ENCODE assay signal across 1 cellular context in the genomic region with DNA sequence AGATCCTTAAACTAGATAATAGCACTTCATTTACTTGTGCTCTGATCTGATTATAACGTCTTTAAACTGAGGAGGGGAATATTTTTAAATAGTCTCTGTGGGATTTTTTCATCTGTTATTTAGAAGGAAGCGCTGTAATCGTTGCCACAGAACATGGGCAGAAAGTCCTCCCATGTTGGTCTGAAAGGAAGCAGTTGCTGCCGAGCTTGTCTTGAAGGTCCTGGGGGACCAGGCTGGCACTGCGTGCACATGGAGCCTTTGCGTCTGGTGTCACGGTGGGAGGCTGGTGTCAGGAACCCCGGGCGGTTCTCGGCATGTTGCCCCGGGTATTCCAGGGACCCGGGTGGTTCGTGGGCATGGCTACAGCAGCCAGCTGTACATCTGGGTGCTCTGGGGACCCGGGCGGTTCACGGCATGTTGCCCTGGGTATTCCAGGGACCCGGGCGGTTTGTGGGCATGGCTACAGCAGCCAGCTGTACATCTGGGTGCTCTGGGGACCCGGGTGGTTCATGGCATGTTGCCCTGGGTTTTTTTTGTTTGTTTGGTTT.
TF ChIP-seq lines count a peak whose summit lies in the region.

No MANE protein-coding gene starts in this region.

TF ChIP-seq in K562, 482 proteins besides CTCF, POLR2A, EP300 and RAD21:
- TF ChIP-seq RBFOX2 (IDR thresholded peaks at IDR 0.05; ENCODE audit: low read depth, low read length) = peak; percentile 53
- TF ChIP-seq, protein P1, sequence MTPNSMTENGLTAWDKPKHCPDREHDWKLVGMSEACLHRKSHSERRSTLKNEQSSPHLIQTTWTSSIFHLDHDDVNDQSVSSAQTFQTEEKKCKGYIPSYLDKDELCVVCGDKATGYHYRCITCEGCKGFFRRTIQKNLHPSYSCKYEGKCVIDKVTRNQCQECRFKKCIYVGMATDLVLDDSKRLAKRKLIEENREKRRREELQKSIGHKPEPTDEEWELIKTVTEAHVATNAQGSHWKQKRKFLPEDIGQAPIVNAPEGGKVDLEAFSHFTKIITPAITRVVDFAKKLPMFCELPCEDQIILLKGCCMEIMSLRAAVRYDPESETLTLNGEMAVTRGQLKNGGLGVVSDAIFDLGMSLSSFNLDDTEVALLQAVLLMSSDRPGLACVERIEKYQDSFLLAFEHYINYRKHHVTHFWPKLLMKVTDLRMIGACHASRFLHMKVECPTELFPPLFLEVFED (CRISPR knock-in tag; conservative IDR thresholded peaks at IDR 0.05) = no peak
